ENCODE assay signal across 24 cellular contexts in genomic region chr2:10846110-10846861, GRCh38. TPM values are rescaled to one million over a fixed set of nuclear protein-coding genes. Genes with fewer than 3 reads are reported as not detected.
DNase-seq lines count a peak whose midpoint lies in the region; ATAC-seq and TF ChIP-seq lines count a peak whose summit lies in the region.
"Had no signal": no experiment of that assay in that cellular context is flagged by ENCODE, and none has a peak within 500 bp of the region (broad histone marks: within the 10 kb centered on the region; RNA-seq: fewer than 3 reads in every experiment).

No MANE protein-coding gene starts in this region.

- H3K36me3 ChIP-seq in effector memory CD4-positive, alpha-beta T cell (ENCODE audit: control insufficient read depth, insufficient read depth, low read length) = no peaks in the 10 kb centered on the region
- H3K36me3 ChIP-seq: MG63 had no signal

- no peak overlapping the region for H2BK20ac ChIP-seq in H9 (ENCODE audit: low read depth, low read length, poor library complexity, severe bottlenecking)

- H2BK120ac ChIP-seq in H9 (ENCODE audit: low read depth, low read length, poor library complexity, severe bottlenecking) = no peak overlapping the region

- H4K5ac ChIP-seq in H9 (ENCODE audit: insufficient read length, low read depth, low read length) = no peak overlapping the region

- H3K27me3 Mint-ChIP-seq in H9 (ENCODE audit: low read depth) = peaks cover 6% of the 10 kb centered on the region; the same call in 1 of the 2 replicates
- H3K27me3 Mint-ChIP-seq in activated naive CD8-positive, alpha-beta T cell treated with anti-CD3 and anti-CD28 coated beads, Interleukin-2, amount 50 U/mL, for 24 hours = no peaks in the 10 kb centered on the region

- no peak overlapping the region for H2BK15ac ChIP-seq in H9 (ENCODE audit: low read depth, low read length)

- H2BK5ac ChIP-seq in H9 (ENCODE audit: insufficient read length, low read length) = no peak overlapping the region

- no peak overlapping the region for H2AFZ ChIP-seq in H9 (ENCODE audit: low read length)
- H2AFZ ChIP-seq: parathyroid adenoma had no signal

- no peaks in the 10 kb centered on the region for H3K23me2 ChIP-seq in H9 (ENCODE audit: insufficient read length, low read depth, low read length, poor library complexity, severe bottlenecking)

- no peak overlapping the region for H3K23ac ChIP-seq in H9 (ENCODE audit: insufficient read length, low read depth, low read length)

- H4K91ac ChIP-seq in H9 (ENCODE audit: insufficient read length, low read depth, low read length) = peak overlapping the region; percentile 0

- peaks cover 3% of the 10 kb centered on the region; the same call in 1 of the 2 replicates for H3K4me1 ChIP-seq in H9 (ENCODE audit: insufficient read depth, low read length)
- no peaks in the 10 kb centered on the region for H3K4me1 ChIP-seq in effector memory CD4-positive, alpha-beta T cell (ENCODE audit: control insufficient read depth, insufficient read depth, low read length, poor library complexity, severe bottlenecking)
- H3K4me1 ChIP-seq: tibial artery had no signal

- H3T11ph ChIP-seq in H9 (ENCODE audit: low read length) = no peak overlapping the region

- no peaks in the 10 kb centered on the region for H3K27me3 ChIP-seq in H9 (ENCODE audit: insufficient read depth, low read length)
- H3K27me3 ChIP-seq in effector memory CD4-positive, alpha-beta T cell (replicated peaks; ENCODE audit: control insufficient read depth, insufficient read depth, low read length, poor library complexity, severe bottlenecking) = no peaks in the 10 kb centered on the region
- H3K27me3 ChIP-seq: MG63 had no signal

- no peak for DNase-seq in H9
- peak; percentile 34 for DNase-seq in astrocyte of the hippocampus (ENCODE audit: low read depth, low spot score)
- no peak for DNase-seq in left cardiac atrium
- DNase-seq in sciatic nerve (ENCODE audit: low spot score) = peak; percentile 15
- DNase-seq in activated naive CD8-positive, alpha-beta T cell treated with anti-CD3 and anti-CD28 coated beads, Interleukin-2, amount 50 U/mL, for 24 hours = no peak
- DNase-seq in effector memory CD4-positive, alpha-beta T cell = no peak
- no peak for DNase-seq in AML-193 (lab: John Stamatoyannopoulos, UW)
- DNase-seq in HuH-7 (ENCODE audit: low spot score) = no peak
- DNase-seq: activated CD4-positive, alpha-beta T cell treated with anti-CD3 and anti-CD28 coated beads for 48 hours; activated CD8-positive, alpha-beta memory T cell treated with anti-CD3 and anti-CD28 coated beads, Interleukin-2, amount 10 ng/mL, durations not matched to agents 7 days and 5 days; CD4-positive, alpha-beta memory T cell; H7; MG63; NCI-H1436; NCI-H2171 treated with DMSO at 0.1 percent for 48 hours; NCI-H82; SHP77 treated with DMSO at 0.1 percent for 48 hours; stimulated activated CD4-positive, alpha-beta T cell treated with anti-CD3 and anti-CD28 coated beads, Interleukin-2, amount 100 ng/mL, for 48 hours; stimulated activated naive B cell treated with anti-CD40 and anti-IgM and Interleukin-4, amounts not matched to agents 10 μg/mL and 1 μg/mL and 100 μg/mL, for 72 hours; tibial artery had no signal

- intact Hi-C loops in left cardiac atrium (cut with DNase I) (loop anchor here in 1 of 2 donors (5.0 kb wide), 1 partner anchor 36 kb away; no protein-coding TSS in a partner anchor), sciatic nerve (cut with DNase I) (no loop called here)

- peaks cover 0 to 8% (median 3%) of the 10 kb centered on the region in 3 experiments; a peak in 4 of 7 replicates for H3K36me3 Mint-ChIP-seq in H9 (ENCODE audit: insufficient read depth in 1 of 3, low read depth in 3 of 3)
- H3K36me3 Mint-ChIP-seq in activated naive CD8-positive, alpha-beta T cell treated with anti-CD3 and anti-CD28 coated beads, Interleukin-2, amount 50 U/mL, for 24 hours (ENCODE audit: low read depth) = no peaks in the 10 kb centered on the region
- H3K36me3 Mint-ChIP-seq: activated CD8-positive, alpha-beta memory T cell treated with anti-CD3 and anti-CD28 coated beads, Interleukin-2, amount 10 ng/mL, durations not matched to agents 7 days and 5 days had no signal

- H2BK12ac ChIP-seq in H9 (ENCODE audit: insufficient read length, low read depth, low read length) = no peak overlapping the region

- no peak overlapping the region for H3K4me3 ChIP-seq in effector memory CD4-positive, alpha-beta T cell (ENCODE audit: insufficient read depth, low read depth, low read length, poor library complexity, severe bottlenecking)
- H3K4me3 ChIP-seq: MG63, tibial artery had no signal

- TF ChIP-seq CTCF in H9 (conservative IDR thresholded peaks at IDR 0.05) = no peak

- no peaks in the 10 kb centered on the region for H3K9me3 ChIP-seq in H9 (ENCODE audit: control insufficient read depth, low read depth, low read length)
- H3K9me3 ChIP-seq in effector memory CD4-positive, alpha-beta T cell (ENCODE audit: control insufficient read depth, low read length) = peaks cover 9% of the 10 kb centered on the region

- no CpG with 5 or more reads among the region's 13 CpGs for WGBS in H9 (ENCODE audit: extremely low coverage, insufficient read length, low lambda C conversion rate)

- no peak overlapping the region for H3K27ac Mint-ChIP-seq in H9
- no peak overlapping the region for H3K27ac Mint-ChIP-seq in activated naive CD8-positive, alpha-beta T cell treated with anti-CD3 and anti-CD28 coated beads, Interleukin-2, amount 50 U/mL, for 24 hours
- H3K27ac Mint-ChIP-seq: activated CD8-positive, alpha-beta memory T cell treated with anti-CD3 and anti-CD28 coated beads, Interleukin-2, amount 10 ng/mL, durations not matched to agents 7 days and 5 days; activated naive CD4-positive, alpha-beta T cell treated with anti-CD3 and anti-CD28 coated beads, Interleukin-2, amount 50 U/mL, for 72 hours; activated T-helper 1 cell treated with anti-CD3 and anti-CD28 coated beads, Interleukin-12 subunit alpha, Interleukin-12 subunit beta, Interleukin-2, Interleukin-4 antibody, amounts not matched to agents 30 ng/mL and 10 ng/mL and 1 ng/mL, durations not matched to agents 14 hours and 24 hours and 36 hours; CD4-positive, alpha-beta memory T cell; nephron; stimulated activated naive B cell treated with anti-CD40 and anti-IgM and Interleukin-4, amounts not matched to agents 10 μg/mL and 1 μg/mL and 100 μg/mL, for 72 hours had no signal

- no peak overlapping the region for H3K4me3 Mint-ChIP-seq in H9
- H3K4me3 Mint-ChIP-seq in activated naive CD8-positive, alpha-beta T cell treated with anti-CD3 and anti-CD28 coated beads, Interleukin-2, amount 50 U/mL, for 24 hours = no peak overlapping the region
- H3K4me3 Mint-ChIP-seq: activated CD8-positive, alpha-beta memory T cell treated with anti-CD3 and anti-CD28 coated beads, Interleukin-2, amount 10 ng/mL, durations not matched to agents 7 days and 5 days; activated T-helper 1 cell treated with anti-CD3 and anti-CD28 coated beads, Interleukin-12 subunit alpha, Interleukin-12 subunit beta, Interleukin-2, Interleukin-4 antibody, amounts not matched to agents 30 ng/mL and 10 ng/mL and 1 ng/mL, durations not matched to agents 14 hours and 24 hours and 36 hours; CD4-positive, alpha-beta memory T cell; nephron; stimulated activated naive B cell treated with anti-CD40 and anti-IgM and Interleukin-4, amounts not matched to agents 10 μg/mL and 1 μg/mL and 100 μg/mL, for 72 hours had no signal

- no peaks in the 10 kb centered on the region for H4K20me1 ChIP-seq in H9 (ENCODE audit: control insufficient read depth, insufficient read depth, insufficient read length)

- H3K4me2 ChIP-seq in H9 (ENCODE audit: insufficient read depth, insufficient read length, low read length) = no peak overlapping the region

- ATAC-seq in left cardiac atrium (peak; percentile 24 to 46), sciatic nerve (no peak)
- no peak for ATAC-seq in activated naive CD8-positive, alpha-beta T cell treated with anti-CD3 and anti-CD28 coated beads, Interleukin-2, amount 50 U/mL, for 24 hours
- ATAC-seq: activated CD8-positive, alpha-beta memory T cell treated with anti-CD3 and anti-CD28 coated beads, Interleukin-2, amount 10 ng/mL, durations not matched to agents 7 days and 5 days; activated naive CD4-positive, alpha-beta T cell treated with anti-CD3 and anti-CD28 coated beads, Interleukin-2, amount 50 U/mL, for 72 hours; stimulated activated naive B cell treated with anti-CD40 and anti-IgM and Interleukin-4, amounts not matched to agents 10 μg/mL and 1 μg/mL and 100 μg/mL, for 72 hours had no signal

- no peak overlapping the region for H2AK5ac ChIP-seq in H9 (ENCODE audit: insufficient read length, low read length)

- no peaks in the 10 kb centered on the region for H3K79me1 ChIP-seq in H9 (ENCODE audit: insufficient read depth, low read depth, low read length, poor library complexity, severe bottlenecking)

- H3K79me2 ChIP-seq in H9 (ENCODE audit: insufficient read depth, low read length) = no peaks in the 10 kb centered on the region
- H3K79me2 ChIP-seq: parathyroid adenoma had no signal

- no peak overlapping the region for H3K4ac ChIP-seq in H9 (ENCODE audit: low read depth, low read length)

- H3K4me1 Mint-ChIP-seq in H9 = peaks cover 22% of the 10 kb centered on the region in 2 experiments
- no peaks in the 10 kb centered on the region for H3K4me1 Mint-ChIP-seq in activated naive CD8-positive, alpha-beta T cell treated with anti-CD3 and anti-CD28 coated beads, Interleukin-2, amount 50 U/mL, for 24 hours
- H3K4me1 Mint-ChIP-seq: activated CD8-positive, alpha-beta memory T cell treated with anti-CD3 and anti-CD28 coated beads, Interleukin-2, amount 10 ng/mL, durations not matched to agents 7 days and 5 days; CD4-positive, alpha-beta memory T cell; stimulated activated naive B cell treated with anti-CD40 and anti-IgM and Interleukin-4, amounts not matched to agents 10 μg/mL and 1 μg/mL and 100 μg/mL, for 72 hours had no signal

- H3K9me3 Mint-ChIP-seq in H9 = peaks cover 11 to 12% of the 10 kb centered on the region in 2 experiments
- peaks cover 10% of the 10 kb centered on the region for H3K9me3 Mint-ChIP-seq in activated naive CD8-positive, alpha-beta T cell treated with anti-CD3 and anti-CD28 coated beads, Interleukin-2, amount 50 U/mL, for 24 hours

- no peak overlapping the region for H3K56ac ChIP-seq in H9 (ENCODE audit: insufficient read length, low read depth, low read length)

- H3K18ac ChIP-seq in H9 (ENCODE audit: insufficient read length, low read depth, low read length) = peak overlapping the region; percentile 4

- no peak overlapping the region; the same call in 1 of the 2 replicates for H3K14ac ChIP-seq in H9 (ENCODE audit: insufficient read depth, low read length)

- H3K27ac ChIP-seq in H9 (ENCODE audit: insufficient read length, low read depth, low read length) = no peak overlapping the region
- no peak overlapping the region for H3K27ac ChIP-seq in effector memory CD4-positive, alpha-beta T cell (ENCODE audit: insufficient read depth, low read length, poor library complexity, severe bottlenecking)
- H3K27ac ChIP-seq: parathyroid adenoma, tibial artery had no signal

- H4K8ac ChIP-seq in H9 (replicated peaks; ENCODE audit: insufficient read length, low read depth, low read length) = no peak overlapping the region

- H3K9ac ChIP-seq in H9 (ENCODE audit: extremely low read depth, insufficient read length, low read length) = no peak overlapping the region
- H3K9ac ChIP-seq: parathyroid adenoma had no signal

RNA-seq across cellular contexts. Expression of gene PDIA6, which starts 33.7 kb away (rescaled TPM):
- total RNA-seq in H9 (2021) = 296 and 301 TPM in 2 replicates
- 100 to 1,000 TPM; 149 to 157 TPM for total RNA-seq in left cardiac atrium
- total RNA-seq in sciatic nerve = 95.4 TPM

Comparison
In these comparisons a context has a peak if more than half of its experiments do, and no peak if none do; other contexts are left out.
1. DNase-seq: peak in astrocyte of the hippocampus (single experiment) and sciatic nerve (single experiment); none in H9 (single experiment), left cardiac atrium (single experiment), activated naive CD8-positive, alpha-beta T cell treated with anti-CD3 and anti-CD28 coated beads, Interleukin-2, amount 50 U/mL, for 24 hours (single experiment), effector memory CD4-positive, alpha-beta T cell (0 of 3), AML-193 (0 of 2) and HuH-7 (single experiment).
2. ATAC-seq: peak in left cardiac atrium (2 of 2); none in sciatic nerve (single experiment) and activated naive CD8-positive, alpha-beta T cell treated with anti-CD3 and anti-CD28 coated beads, Interleukin-2, amount 50 U/mL, for 24 hours (single experiment).